2 cellular contexts compared by ENCODE assay signal in the genomic region with DNA sequence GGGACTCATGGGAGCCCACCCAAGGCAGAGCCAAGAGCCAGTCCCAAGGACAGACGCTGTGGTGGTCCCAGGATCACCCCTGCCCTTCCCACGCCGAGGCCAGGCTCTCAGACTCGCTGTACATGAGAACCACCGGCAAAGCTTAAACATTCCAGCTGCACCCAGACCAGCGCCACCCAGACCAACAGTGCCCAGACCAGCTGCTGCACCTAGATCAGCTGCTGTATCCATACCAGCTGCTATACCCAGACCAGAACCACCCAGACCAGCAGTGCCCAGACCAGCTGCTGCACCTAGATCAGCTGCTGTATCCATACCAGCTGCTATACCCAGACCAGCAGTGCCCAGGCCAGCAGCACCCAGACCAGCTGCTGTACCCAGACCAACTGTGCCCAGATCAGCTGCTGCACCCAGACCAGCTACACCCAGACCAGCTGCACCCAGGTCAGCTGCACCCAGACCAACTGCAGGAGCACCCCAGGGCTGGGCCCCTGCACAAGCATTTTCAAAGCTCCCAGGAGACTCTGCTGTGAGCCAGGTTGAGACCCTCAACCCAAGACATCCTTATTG.
TF ChIP-seq lines count a peak whose summit lies in the region.

No MANE protein-coding gene starts in this region.

TF ChIP-seq in WTC11, 78 proteins besides CTCF, POLR2A, EP300 and RAD21 (continues in another document):
- TF ChIP-seq, protein P1, sequence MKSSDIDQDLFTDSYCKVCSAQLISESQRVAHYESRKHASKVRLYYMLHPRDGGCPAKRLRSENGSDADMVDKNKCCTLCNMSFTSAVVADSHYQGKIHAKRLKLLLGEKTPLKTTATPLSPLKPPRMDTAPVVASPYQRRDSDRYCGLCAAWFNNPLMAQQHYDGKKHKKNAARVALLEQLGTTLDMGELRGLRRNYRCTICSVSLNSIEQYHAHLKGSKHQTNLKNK (CRISPR knock-in tag; IDR thresholded peaks at IDR 0.05): no peak
- TF ChIP-seq ZNF396 (CRISPR knock-in tag; IDR thresholded peaks at IDR 0.05; ENCODE audit: borderline replicate concordance) (no peak), CREB1 (CRISPR knock-in tag; IDR thresholded peaks at IDR 0.05) (no peak), ETV6 (CRISPR knock-in tag; IDR thresholded peaks at IDR 0.05) (no peak), KAT7 (CRISPR knock-in tag; IDR thresholded peaks at IDR 0.05; ENCODE audit: borderline replicate concordance) (no peak), NFE2L1 (CRISPR knock-in tag; IDR thresholded peaks at IDR 0.05) (no peak)
- TF ChIP-seq, protein P2, sequence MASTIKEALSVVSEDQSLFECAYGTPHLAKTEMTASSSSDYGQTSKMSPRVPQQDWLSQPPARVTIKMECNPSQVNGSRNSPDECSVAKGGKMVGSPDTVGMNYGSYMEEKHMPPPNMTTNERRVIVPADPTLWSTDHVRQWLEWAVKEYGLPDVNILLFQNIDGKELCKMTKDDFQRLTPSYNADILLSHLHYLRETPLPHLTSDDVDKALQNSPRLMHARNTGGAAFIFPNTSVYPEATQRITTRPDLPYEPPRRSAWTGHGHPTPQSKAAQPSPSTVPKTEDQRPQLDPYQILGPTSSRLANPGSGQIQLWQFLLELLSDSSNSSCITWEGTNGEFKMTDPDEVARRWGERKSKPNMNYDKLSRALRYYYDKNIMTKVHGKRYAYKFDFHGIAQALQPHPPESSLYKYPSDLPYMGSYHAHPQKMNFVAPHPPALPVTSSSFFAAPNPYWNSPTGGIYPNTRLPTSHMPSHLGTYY (CRISPR knock-in tag; IDR thresholded peaks at IDR 0.05): no peak
- TF ChIP-seq, protein P3, sequence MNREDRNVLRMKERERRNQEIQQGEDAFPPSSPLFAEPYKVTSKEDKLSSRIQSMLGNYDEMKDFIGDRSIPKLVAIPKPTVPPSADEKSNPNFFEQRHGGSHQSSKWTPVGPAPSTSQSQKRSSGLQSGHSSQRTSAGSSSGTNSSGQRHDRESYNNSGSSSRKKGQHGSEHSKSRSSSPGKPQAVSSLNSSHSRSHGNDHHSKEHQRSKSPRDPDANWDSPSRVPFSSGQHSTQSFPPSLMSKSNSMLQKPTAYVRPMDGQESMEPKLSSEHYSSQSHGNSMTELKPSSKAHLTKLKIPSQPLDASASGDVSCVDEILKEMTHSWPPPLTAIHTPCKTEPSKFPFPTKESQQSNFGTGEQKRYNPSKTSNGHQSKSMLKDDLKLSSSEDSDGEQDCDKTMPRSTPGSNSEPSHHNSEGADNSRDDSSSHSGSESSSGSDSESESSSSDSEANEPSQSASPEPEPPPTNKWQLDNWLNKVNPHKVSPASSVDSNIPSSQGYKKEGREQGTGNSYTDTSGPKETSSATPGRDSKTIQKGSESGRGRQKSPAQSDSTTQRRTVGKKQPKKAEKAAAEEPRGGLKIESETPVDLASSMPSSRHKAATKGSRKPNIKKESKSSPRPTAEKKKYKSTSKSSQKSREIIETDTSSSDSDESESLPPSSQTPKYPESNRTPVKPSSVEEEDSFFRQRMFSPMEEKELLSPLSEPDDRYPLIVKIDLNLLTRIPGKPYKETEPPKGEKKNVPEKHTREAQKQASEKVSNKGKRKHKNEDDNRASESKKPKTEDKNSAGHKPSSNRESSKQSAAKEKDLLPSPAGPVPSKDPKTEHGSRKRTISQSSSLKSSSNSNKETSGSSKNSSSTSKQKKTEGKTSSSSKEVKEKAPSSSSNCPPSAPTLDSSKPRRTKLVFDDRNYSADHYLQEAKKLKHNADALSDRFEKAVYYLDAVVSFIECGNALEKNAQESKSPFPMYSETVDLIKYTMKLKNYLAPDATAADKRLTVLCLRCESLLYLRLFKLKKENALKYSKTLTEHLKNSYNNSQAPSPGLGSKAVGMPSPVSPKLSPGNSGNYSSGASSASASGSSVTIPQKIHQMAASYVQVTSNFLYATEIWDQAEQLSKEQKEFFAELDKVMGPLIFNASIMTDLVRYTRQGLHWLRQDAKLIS (CRISPR knock-in tag; IDR thresholded peaks at IDR 0.05; ENCODE audit: borderline replicate concordance): no peak
- TF ChIP-seq, protein P4, sequence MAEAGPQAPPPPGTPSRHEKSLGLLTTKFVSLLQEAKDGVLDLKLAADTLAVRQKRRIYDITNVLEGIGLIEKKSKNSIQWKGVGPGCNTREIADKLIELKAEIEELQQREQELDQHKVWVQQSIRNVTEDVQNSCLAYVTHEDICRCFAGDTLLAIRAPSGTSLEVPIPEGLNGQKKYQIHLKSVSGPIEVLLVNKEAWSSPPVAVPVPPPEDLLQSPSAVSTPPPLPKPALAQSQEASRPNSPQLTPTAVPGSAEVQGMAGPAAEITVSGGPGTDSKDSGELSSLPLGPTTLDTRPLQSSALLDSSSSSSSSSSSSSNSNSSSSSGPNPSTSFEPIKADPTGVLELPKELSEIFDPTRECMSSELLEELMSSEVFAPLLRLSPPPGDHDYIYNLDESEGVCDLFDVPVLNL (CRISPR knock-in tag; IDR thresholded peaks at IDR 0.05; ENCODE audit: borderline replicate concordance, low read depth): no peak
- TF ChIP-seq, protein P5, sequence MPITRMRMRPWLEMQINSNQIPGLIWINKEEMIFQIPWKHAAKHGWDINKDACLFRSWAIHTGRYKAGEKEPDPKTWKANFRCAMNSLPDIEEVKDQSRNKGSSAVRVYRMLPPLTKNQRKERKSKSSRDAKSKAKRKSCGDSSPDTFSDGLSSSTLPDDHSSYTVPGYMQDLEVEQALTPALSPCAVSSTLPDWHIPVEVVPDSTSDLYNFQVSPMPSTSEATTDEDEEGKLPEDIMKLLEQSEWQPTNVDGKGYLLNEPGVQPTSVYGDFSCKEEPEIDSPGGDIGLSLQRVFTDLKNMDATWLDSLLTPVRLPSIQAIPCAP (CRISPR knock-in tag; IDR thresholded peaks at IDR 0.05): no peak
- TF ChIP-seq, protein P6, sequence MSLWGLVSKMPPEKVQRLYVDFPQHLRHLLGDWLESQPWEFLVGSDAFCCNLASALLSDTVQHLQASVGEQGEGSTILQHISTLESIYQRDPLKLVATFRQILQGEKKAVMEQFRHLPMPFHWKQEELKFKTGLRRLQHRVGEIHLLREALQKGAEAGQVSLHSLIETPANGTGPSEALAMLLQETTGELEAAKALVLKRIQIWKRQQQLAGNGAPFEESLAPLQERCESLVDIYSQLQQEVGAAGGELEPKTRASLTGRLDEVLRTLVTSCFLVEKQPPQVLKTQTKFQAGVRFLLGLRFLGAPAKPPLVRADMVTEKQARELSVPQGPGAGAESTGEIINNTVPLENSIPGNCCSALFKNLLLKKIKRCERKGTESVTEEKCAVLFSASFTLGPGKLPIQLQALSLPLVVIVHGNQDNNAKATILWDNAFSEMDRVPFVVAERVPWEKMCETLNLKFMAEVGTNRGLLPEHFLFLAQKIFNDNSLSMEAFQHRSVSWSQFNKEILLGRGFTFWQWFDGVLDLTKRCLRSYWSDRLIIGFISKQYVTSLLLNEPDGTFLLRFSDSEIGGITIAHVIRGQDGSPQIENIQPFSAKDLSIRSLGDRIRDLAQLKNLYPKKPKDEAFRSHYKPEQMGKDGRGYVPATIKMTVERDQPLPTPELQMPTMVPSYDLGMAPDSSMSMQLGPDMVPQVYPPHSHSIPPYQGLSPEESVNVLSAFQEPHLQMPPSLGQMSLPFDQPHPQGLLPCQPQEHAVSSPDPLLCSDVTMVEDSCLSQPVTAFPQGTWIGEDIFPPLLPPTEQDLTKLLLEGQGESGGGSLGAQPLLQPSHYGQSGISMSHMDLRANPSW (CRISPR knock-in tag; conservative IDR thresholded peaks at IDR 0.05; ENCODE audit: low read depth): no peak

TF ChIP-seq in HepG2, 621 proteins besides CTCF, POLR2A, EP300 and RAD21:
- TF ChIP-seq FOXM1 (CRISPR knock-in tag; IDR thresholded peaks at IDR 0.05) (no peak), TOE1 (CRISPR knock-in tag; IDR thresholded peaks at IDR 0.05) (no peak), CHD2 (IDR thresholded peaks at IDR 0.05; ENCODE audit: low read depth, low read length) (no peak), HCFC1 (IDR thresholded peaks at IDR 0.05; ENCODE audit: low read depth, low read length) (no peak), HNRNPLL (IDR thresholded peaks at IDR 0.05; ENCODE audit: low read depth, low read length, poor library complexity, severe bottlenecking) (no peak), ZNF780A (CRISPR knock-in tag; IDR thresholded peaks at IDR 0.05) (no peak), HIVEP1 (CRISPR knock-in tag; IDR thresholded peaks at IDR 0.05) (0 out of 2 replicates have a peak, but pooled peaks have one; percentile 25), KDM3A (CRISPR knock-in tag; IDR thresholded peaks at IDR 0.05; ENCODE audit: low read depth) (no peak), XRCC5 (optimal IDR thresholded peaks at IDR 0.05; ENCODE audit: low read length) (no peak), NFE2L2 (IDR thresholded peaks at IDR 0.05; ENCODE audit: low read length) (no peak), HNRNPL (IDR thresholded peaks at IDR 0.05; ENCODE audit: low read depth, low read length) (0 out of 2 replicates have a peak, but pooled peaks have one; percentile 36), ELF4 (CRISPR knock-in tag; IDR thresholded peaks at IDR 0.05; ENCODE audit: borderline replicate concordance) (no peak), YY1 (IDR thresholded peaks at IDR 0.05; ENCODE audit: insufficient read depth, insufficient replicate concordance, low read depth, low read length) (no peak), STAG1 (CRISPR knock-in tag; IDR thresholded peaks at IDR 0.05) (no peak)
- TF ChIP-seq, protein P7, sequence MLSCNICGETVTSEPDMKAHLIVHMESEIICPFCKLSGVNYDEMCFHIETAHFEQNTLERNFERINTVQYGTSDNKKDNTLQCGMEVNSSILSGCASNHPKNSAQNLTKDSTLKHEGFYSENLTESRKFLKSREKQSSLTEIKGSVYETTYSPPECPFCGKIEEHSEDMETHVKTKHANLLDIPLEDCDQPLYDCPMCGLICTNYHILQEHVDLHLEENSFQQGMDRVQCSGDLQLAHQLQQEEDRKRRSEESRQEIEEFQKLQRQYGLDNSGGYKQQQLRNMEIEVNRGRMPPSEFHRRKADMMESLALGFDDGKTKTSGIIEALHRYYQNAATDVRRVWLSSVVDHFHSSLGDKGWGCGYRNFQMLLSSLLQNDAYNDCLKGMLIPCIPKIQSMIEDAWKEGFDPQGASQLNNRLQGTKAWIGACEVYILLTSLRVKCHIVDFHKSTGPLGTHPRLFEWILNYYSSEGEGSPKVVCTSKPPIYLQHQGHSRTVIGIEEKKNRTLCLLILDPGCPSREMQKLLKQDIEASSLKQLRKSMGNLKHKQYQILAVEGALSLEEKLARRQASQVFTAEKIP (CRISPR knock-in tag; IDR thresholded peaks at IDR 0.05; ENCODE audit: borderline replicate concordance): no peak
- TF ChIP-seq, protein P8, sequence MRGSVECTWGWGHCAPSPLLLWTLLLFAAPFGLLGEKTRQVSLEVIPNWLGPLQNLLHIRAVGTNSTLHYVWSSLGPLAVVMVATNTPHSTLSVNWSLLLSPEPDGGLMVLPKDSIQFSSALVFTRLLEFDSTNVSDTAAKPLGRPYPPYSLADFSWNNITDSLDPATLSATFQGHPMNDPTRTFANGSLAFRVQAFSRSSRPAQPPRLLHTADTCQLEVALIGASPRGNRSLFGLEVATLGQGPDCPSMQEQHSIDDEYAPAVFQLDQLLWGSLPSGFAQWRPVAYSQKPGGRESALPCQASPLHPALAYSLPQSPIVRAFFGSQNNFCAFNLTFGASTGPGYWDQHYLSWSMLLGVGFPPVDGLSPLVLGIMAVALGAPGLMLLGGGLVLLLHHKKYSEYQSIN (CRISPR knock-in tag; IDR thresholded peaks at IDR 0.05; ENCODE audit: borderline replicate concordance): no peak
